ENCODE assay signal across 1 cellular context in the genomic region with DNA sequence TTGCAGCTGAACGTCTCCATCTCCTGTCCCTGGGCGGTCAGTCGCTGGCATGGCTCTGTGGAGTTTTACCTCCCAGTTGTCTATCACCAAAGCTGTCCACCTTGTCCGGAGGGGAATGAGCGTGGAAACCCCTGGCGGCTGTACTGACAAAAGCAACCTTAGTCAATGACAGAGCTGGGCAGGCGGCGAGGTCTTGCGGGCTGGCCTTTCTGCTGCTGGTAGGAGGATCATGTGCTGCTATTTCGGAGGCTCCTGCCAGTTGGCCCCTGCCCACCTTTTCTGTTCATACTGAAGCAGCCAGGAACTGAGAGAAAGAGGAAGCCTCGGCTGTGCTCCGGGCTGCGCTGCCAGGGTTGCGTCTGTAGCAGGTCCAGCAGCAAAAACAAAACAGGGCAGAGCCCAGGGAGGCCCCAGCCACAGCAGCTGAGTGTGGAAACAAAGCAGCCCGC.
TF ChIP-seq lines count a peak whose summit lies in the region.

No MANE protein-coding gene starts in this region.

TF ChIP-seq in K562, 482 proteins besides CTCF, POLR2A, EP300 and RAD21 (continued from another document):
- TF ChIP-seq SNIP1 (IDR thresholded peaks at IDR 0.05; ENCODE audit: low read depth) (no peak), HDAC2 (IDR thresholded peaks at IDR 0.05) (no peak), SRSF1 (IDR thresholded peaks at IDR 0.05; ENCODE audit: low read depth, low read length) (no peak), FOXA3 (CRISPR knock-in tag; conservative IDR thresholded peaks at IDR 0.05 in 1 of 2, IDR thresholded peaks at IDR 0.05 in 1 of 2) (no peak), CLOCK (CRISPR knock-in tag; IDR thresholded peaks at IDR 0.05; ENCODE audit: borderline replicate concordance) (no peak), CCAR2 (IDR thresholded peaks at IDR 0.05; ENCODE audit: low read depth, low read length) (no peak), ZFP36 (IDR thresholded peaks at IDR 0.05; ENCODE audit: low read depth, low read length, partially characterized antibody) (no peak), ZNF316 (IDR thresholded peaks at IDR 0.05) (no peak), RBFOX2 (IDR thresholded peaks at IDR 0.05; ENCODE audit: low read depth, low read length) (no peak), TEAD4 (IDR thresholded peaks at IDR 0.05; ENCODE audit: low read length) (no peak), TEAD4 (CRISPR knock-in tag; IDR thresholded peaks at IDR 0.05; ENCODE audit: borderline replicate concordance) (no peak), HNRNPH1 (optimal IDR thresholded peaks at IDR 0.05; ENCODE audit: low read depth, low read length) (no peak), HDGF (IDR thresholded peaks at IDR 0.05) (no peak)
- TF ChIP-seq, protein P1, sequence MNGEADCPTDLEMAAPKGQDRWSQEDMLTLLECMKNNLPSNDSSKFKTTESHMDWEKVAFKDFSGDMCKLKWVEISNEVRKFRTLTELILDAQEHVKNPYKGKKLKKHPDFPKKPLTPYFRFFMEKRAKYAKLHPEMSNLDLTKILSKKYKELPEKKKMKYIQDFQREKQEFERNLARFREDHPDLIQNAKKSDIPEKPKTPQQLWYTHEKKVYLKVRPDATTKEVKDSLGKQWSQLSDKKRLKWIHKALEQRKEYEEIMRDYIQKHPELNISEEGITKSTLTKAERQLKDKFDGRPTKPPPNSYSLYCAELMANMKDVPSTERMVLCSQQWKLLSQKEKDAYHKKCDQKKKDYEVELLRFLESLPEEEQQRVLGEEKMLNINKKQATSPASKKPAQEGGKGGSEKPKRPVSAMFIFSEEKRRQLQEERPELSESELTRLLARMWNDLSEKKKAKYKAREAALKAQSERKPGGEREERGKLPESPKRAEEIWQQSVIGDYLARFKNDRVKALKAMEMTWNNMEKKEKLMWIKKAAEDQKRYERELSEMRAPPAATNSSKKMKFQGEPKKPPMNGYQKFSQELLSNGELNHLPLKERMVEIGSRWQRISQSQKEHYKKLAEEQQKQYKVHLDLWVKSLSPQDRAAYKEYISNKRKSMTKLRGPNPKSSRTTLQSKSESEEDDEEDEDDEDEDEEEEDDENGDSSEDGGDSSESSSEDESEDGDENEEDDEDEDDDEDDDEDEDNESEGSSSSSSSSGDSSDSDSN (IDR thresholded peaks at IDR 0.05; ENCODE audit: borderline replicate concordance in 1 of 2, low read depth in 2 of 2, low read length in 2 of 2): no peak
